ENCODE assay signal across 9 cellular contexts in genomic region chr14:69242311-69243224, GRCh38. TPM values are rescaled to one million over a fixed set of nuclear protein-coding genes. Genes with fewer than 3 reads are reported as not detected.
DNase-seq lines count a peak whose midpoint lies in the region; ATAC-seq and TF ChIP-seq lines count a peak whose summit lies in the region.
"Had no signal": no experiment of that assay in that cellular context is flagged by ENCODE, and none has a peak within 500 bp of the region (broad histone marks: within the 10 kb centered on the region; RNA-seq: fewer than 3 reads in every experiment).

No MANE protein-coding gene starts in this region.

- DNase-seq in AG09309 (ENCODE audit: low read depth) (peak; percentile 55), GM13976 (ENCODE audit: low spot score) (peak; percentile 81), NCI-H2227 treated with DMSO at 0.1 percent for 48 hours (lab: John Stamatoyannopoulos, UW) (peak; percentile 81), epithelial cell of prostate (ENCODE audit: low read depth, low spot score) (peak; percentile 5), mucosa of gallbladder (ENCODE audit: low spot score) (peak; percentile 70), superior temporal gyrus (ENCODE audit: extremely low spot score) (peak; percentile 91)
- DNase-seq in activated CD4-positive, alpha-beta T cell treated with anti-CD3 and anti-CD28 coated beads, Interleukin-2, amount 50 U/mL, for 4 hours, result peak; percentile 38 to 47

- no peak overlapping the region for H3K4me3 ChIP-seq in AG09309 (ENCODE audit: control insufficient read depth, low read depth, low read length)

- ATAC-seq in GM21526 (IDR thresholded peaks at IDR 0.05; ENCODE audit: low FRiP score, unreplicated experiment), result no peak

- TF ChIP-seq CTCF in AG09309 (IDR thresholded peaks at IDR 0.05; ENCODE audit: control insufficient read depth, insufficient read depth, low read depth, low read length, missing control alignments) (peak; percentile 48), GM13976 (IDR thresholded peaks at IDR 0.05; ENCODE audit: borderline replicate concordance, control extremely low read depth, extremely low read depth, insufficient read depth, missing control alignments) (peak; percentile 55)

- in situ Hi-C loops in GM13976 (cut with MboI; ENCODE audit: low sequenced_read_pairs, unreplicated experiment), result no loop called here

- H3K27ac ChIP-seq in epithelial cell of prostate, result no peak overlapping the region

RNA-seq across cellular contexts. Expression of gene GALNT16, which starts 17.4 kb away (rescaled TPM):
- 4.1 TPM for total RNA-seq in mucosa of gallbladder
- total RNA-seq: mononuclear cell had no signal

RNA-seq across cellular contexts. Expression of gene EXD2, which starts 51.3 kb away (rescaled TPM):
- 31.0 TPM for total RNA-seq in mucosa of gallbladder

Comparison
In these comparisons a context has a peak if more than half of its experiments do, and no peak if none do; other contexts are left out.
1. DNase-seq: peak in every context shown above with its lines; median percentile 91 in superior temporal gyrus; 81 in GM13976; 81 in NCI-H2227 treated with DMSO at 0.1 percent for 48 hours; 70 in mucosa of gallbladder; 55 in AG09309; 42 in activated CD4-positive, alpha-beta T cell treated with anti-CD3 and anti-CD28 coated beads, Interleukin-2, amount 50 U/mL, for 4 hours; 5 in epithelial cell of prostate.